In the genomic region with DNA sequence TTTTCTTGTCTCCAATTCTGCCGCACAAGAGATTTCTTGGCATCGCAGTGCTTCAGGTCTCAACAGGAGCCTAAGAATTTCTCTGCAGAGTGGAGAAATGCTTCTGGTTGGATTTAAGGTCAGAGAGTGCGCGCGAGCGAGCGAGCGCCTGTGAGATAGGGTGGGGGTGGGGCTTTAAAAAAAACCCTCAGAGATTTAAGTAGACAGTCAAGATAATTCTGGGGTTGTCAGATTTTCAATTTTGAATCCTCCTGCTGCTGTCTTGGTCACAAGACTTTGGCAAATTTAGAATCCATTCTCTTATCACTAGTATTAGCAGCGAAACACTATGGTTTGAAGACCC, we compare ENCODE assay signal across 1 cellular context.
TF ChIP-seq lines count a peak whose summit lies in the region.

No MANE protein-coding gene starts in this region.

TF ChIP-seq in K562, 482 proteins besides CTCF, POLR2A, EP300 and RAD21 (continued from another document):
- TF ChIP-seq, protein P1, sequence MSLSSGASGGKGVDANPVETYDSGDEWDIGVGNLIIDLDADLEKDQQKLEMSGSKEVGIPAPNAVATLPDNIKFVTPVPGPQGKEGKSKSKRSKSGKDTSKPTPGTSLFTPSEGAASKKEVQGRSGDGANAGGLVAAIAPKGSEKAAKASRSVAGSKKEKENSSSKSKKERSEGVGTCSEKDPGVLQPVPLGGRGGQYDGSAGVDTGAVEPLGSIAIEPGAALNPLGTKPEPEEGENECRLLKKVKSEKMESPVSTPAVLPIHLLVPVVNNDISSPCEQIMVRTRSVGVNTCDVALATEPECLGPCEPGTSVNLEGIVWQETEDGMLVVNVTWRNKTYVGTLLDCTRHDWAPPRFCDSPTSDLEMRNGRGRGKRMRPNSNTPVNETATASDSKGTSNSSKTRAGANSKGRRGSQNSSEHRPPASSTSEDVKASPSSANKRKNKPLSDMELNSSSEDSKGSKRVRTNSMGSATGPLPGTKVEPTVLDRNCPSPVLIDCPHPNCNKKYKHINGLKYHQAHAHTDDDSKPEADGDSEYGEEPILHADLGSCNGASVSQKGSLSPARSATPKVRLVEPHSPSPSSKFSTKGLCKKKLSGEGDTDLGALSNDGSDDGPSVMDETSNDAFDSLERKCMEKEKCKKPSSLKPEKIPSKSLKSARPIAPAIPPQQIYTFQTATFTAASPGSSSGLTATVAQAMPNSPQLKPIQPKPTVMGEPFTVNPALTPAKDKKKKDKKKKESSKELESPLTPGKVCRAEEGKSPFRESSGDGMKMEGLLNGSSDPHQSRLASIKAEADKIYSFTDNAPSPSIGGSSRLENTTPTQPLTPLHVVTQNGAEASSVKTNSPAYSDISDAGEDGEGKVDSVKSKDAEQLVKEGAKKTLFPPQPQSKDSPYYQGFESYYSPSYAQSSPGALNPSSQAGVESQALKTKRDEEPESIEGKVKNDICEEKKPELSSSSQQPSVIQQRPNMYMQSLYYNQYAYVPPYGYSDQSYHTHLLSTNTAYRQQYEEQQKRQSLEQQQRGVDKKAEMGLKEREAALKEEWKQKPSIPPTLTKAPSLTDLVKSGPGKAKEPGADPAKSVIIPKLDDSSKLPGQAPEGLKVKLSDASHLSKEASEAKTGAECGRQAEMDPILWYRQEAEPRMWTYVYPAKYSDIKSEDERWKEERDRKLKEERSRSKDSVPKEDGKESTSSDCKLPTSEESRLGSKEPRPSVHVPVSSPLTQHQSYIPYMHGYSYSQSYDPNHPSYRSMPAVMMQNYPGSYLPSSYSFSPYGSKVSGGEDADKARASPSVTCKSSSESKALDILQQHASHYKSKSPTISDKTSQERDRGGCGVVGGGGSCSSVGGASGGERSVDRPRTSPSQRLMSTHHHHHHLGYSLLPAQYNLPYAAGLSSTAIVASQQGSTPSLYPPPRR (CRISPR knock-in tag; IDR thresholded peaks at IDR 0.05; ENCODE audit: borderline replicate concordance) = no peak
- TF ChIP-seq ZNF3 (CRISPR knock-in tag; IDR thresholded peaks at IDR 0.05) (no peak), ZNF77 (CRISPR knock-in tag; IDR thresholded peaks at IDR 0.05) (no peak), ZNF384 (IDR thresholded peaks at IDR 0.05; ENCODE audit: low read depth, low read length) (peak; percentile 80)
- TF ChIP-seq, protein P2, sequence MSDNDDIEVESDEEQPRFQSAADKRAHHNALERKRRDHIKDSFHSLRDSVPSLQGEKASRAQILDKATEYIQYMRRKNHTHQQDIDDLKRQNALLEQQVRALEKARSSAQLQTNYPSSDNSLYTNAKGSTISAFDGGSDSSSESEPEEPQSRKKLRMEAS (CRISPR knock-in tag; IDR thresholded peaks at IDR 0.05) = no peak
